8 cellular contexts compared by ENCODE assay signal in genomic region chr2:85134255-85135065, GRCh38. TPM values are rescaled to one million over a fixed set of nuclear protein-coding genes. Genes with fewer than 3 reads are reported as not detected.
DNase-seq lines count a peak whose midpoint lies in the region; ATAC-seq and TF ChIP-seq lines count a peak whose summit lies in the region.

No MANE protein-coding gene starts in this region.

- peaks cover 14% of the 10 kb centered on the region for H3K4me1 ChIP-seq in mucosa of stomach (ENCODE audit: control insufficient read depth, insufficient read depth, low read length)

- peak overlapping the region; percentile 25 for H3K4me3 ChIP-seq in mucosa of stomach (ENCODE audit: low read length)

- peak overlapping the region; percentile 39 for H3K9ac ChIP-seq in mucosa of stomach (ENCODE audit: low read length)

- ATAC-seq in HG03469 (IDR thresholded peaks at IDR 0.05; ENCODE audit: unreplicated experiment), result no peak

- H3K9me3 ChIP-seq in mucosa of stomach (ENCODE audit: control insufficient read depth, low read length), result no peaks in the 10 kb centered on the region

- no peaks in the 10 kb centered on the region for H3K36me3 ChIP-seq in mucosa of stomach (ENCODE audit: control insufficient read depth, insufficient read depth, low read length)

- peaks cover 33% of the 10 kb centered on the region for H3K27me3 ChIP-seq in mucosa of stomach (ENCODE audit: control insufficient read depth, insufficient read depth, low read length)

- DNase-seq in AG08396 (ENCODE audit: low spot score) (peak; percentile 75), epidermal melanocyte (ENCODE audit: insufficient read length, low spot score) (peak; percentile 27), cerebellum (ENCODE audit: low spot score) (no peak), HCEC 1CT (no peak)
- DNase-seq in NK-92 treated with Interleukin-12 subunit alpha and Interleukin-12 subunit beta, amount 100 ng/mL, for 24 hours (lab: John Stamatoyannopoulos, UW), result no peak

TF ChIP-seq in PFSK-1, 5 proteins besides CTCF, POLR2A, EP300 and RAD21:
- TF ChIP-seq FOXP2 (optimal IDR thresholded peaks at IDR 0.05; ENCODE audit: borderline replicate concordance, extremely low read depth, extremely low read length, insufficient read depth), result peak; percentile 19
- no peak for TF ChIP-seq POLR2AphosphoS5 (IDR thresholded peaks at IDR 0.05; ENCODE audit: low read depth, low read length)

RNA-seq across cellular contexts. Expression of gene TCF7L1, which starts 1.3 kb away (rescaled TPM):
- 36.7 TPM for polyA plus RNA-seq in PFSK-1 (2012; ENCODE audit: insufficient read length, low read depth)
- total RNA-seq in cerebellum, result 8.5 TPM

Comparison
In these comparisons a context has a peak if more than half of its experiments do, and no peak if none do; other contexts are left out.
1. DNase-seq: peak in AG08396 (single experiment) and epidermal melanocyte (single experiment); none in cerebellum (single experiment), HCEC 1CT (single experiment) and NK-92 treated with Interleukin-12 subunit alpha and Interleukin-12 subunit beta, amount 100 ng/mL, for 24 hours (single experiment).